11 cellular contexts compared by ENCODE assay signal in the genomic region with DNA sequence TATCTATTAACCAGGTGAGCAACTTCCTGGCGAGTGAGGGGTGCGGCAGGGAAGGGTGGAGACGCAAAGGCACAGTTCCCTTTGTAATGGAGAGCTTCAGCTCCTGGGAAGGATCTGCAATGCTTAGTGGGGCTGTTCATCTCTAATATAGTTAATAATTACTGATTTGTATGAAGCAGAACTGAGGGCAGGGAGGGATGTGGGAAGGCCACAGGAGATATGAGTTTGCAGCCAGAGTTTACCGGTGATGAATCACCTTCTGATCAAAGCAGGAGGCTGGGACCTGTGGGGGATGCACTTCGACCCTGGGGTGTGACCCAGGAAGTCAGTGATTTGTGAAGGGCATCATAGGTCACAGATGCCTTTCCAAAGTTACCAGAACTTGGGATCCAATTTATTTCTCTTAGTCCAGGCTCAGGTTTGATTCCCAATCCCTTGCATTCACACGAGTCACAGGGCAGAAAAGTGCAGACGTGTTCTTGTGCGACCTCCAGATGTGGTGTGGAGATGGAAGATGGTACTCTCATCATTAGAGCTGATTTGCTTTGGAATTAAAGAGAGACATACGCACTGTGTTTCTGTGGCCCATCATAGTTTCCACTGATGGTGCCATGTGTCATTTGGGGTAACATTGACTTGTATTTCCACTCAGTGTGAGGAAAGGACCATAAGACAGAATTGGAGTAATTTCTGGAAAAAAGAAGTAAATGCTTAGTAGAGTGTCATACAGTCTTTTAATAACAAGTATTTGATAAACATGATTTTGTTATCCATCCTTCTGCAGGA. TPM values are rescaled to one million over a fixed set of nuclear protein-coding genes. Genes with fewer than 3 reads are reported as not detected.
A peak's percentile ranks its signal among the peaks of the same experiment; 100 is the strongest.
DNase-seq lines count a peak whose midpoint lies in the region; ATAC-seq and TF ChIP-seq lines count a peak whose summit lies in the region.
"Had no signal": no experiment of that assay in that cellular context is flagged by ENCODE, and none has a peak within 500 bp of the region (broad histone marks: within the 10 kb centered on the region; RNA-seq: fewer than 3 reads in every experiment).

No MANE protein-coding gene starts in this region.

- no peak for DNase-seq in osteocyte (ENCODE audit: extremely low spot score, unreplicated experiment)
- DNase-seq in medulla oblongata (ENCODE audit: extremely low spot score): no peak
- DNase-seq in tibial artery: no peak
- DNase-seq: H7; NK-92 treated with Interleukin-12 subunit alpha and Interleukin-12 subunit beta, amount 100 ng/mL, for 24 hours; testis had no signal

- H3K27ac ChIP-seq in tibial artery: no peak overlapping the region
- H3K27ac ChIP-seq: testis had no signal

- H3K36me3 ChIP-seq in tibial artery: no peaks in the 10 kb centered on the region

- H3K27me3 Mint-ChIP-seq in activated T-helper 17 cell treated with anti-CD3 and anti-CD28 coated beads, Interleukin-2, amount 50 U/mL, for 72 hours: no peaks in the 10 kb centered on the region
- no peaks in the 10 kb centered on the region for H3K27me3 Mint-ChIP-seq in osteocyte (ENCODE audit: unreplicated experiment)

- peaks cover 34% of the 10 kb centered on the region for H3K4me1 Mint-ChIP-seq in activated T-helper 17 cell treated with anti-CD3 and anti-CD28 coated beads, Interleukin-2, amount 50 U/mL, for 72 hours
- peaks cover 35% of the 10 kb centered on the region for H3K4me1 Mint-ChIP-seq in osteocyte (ENCODE audit: unreplicated experiment)

- H3K4me3 Mint-ChIP-seq in activated T-helper 17 cell treated with anti-CD3 and anti-CD28 coated beads, Interleukin-2, amount 50 U/mL, for 72 hours: peak overlapping the region; percentile 53
- H3K4me3 Mint-ChIP-seq in osteocyte (ENCODE audit: unreplicated experiment): no peak overlapping the region

- peaks cover 0 to 69% (median 50%) of the 10 kb centered on the region in 4 donors for H3K4me1 ChIP-seq in tibial artery

- H3K4me3 ChIP-seq in tibial artery: no peak overlapping the region
- H3K4me3 ChIP-seq: testis had no signal

- no peak for TF ChIP-seq POLR2A in GM18505 (IDR thresholded peaks at IDR 0.05; ENCODE audit: borderline replicate concordance, extremely low read depth, insufficient read depth, insufficient read length)

- no peaks in the 10 kb centered on the region for H3K9me3 Mint-ChIP-seq in activated T-helper 17 cell treated with anti-CD3 and anti-CD28 coated beads, Interleukin-2, amount 50 U/mL, for 72 hours
- no peaks in the 10 kb centered on the region for H3K9me3 Mint-ChIP-seq in osteocyte (ENCODE audit: unreplicated experiment)

- H3K27ac Mint-ChIP-seq in activated T-helper 17 cell treated with anti-CD3 and anti-CD28 coated beads, Interleukin-2, amount 50 U/mL, for 72 hours: peak overlapping the region; percentile 89
- H3K27ac Mint-ChIP-seq in osteocyte (ENCODE audit: unreplicated experiment): peak overlapping the region; percentile 3

- intact Hi-C loops in tibial artery (cut with DNase I; ENCODE audit: low total_unique reads): no loop called here

- H3K9me3 ChIP-seq in tibial artery: no peaks in the 10 kb centered on the region
- H3K9me3 ChIP-seq: testis had no signal

- TF ChIP-seq CTCF in osteocyte (IDR thresholded peaks at IDR 0.05) (no peak), tibial artery (IDR thresholded peaks at IDR 0.05) (no peak)

- ATAC-seq in GM18505 (IDR thresholded peaks at IDR 0.05; ENCODE audit: unreplicated experiment): peak; percentile 36
- peak; percentile 38 for ATAC-seq in HG02588 (IDR thresholded peaks at IDR 0.05; ENCODE audit: unreplicated experiment)
- peak; percentile 60 for ATAC-seq in activated T-helper 17 cell treated with anti-CD3 and anti-CD28 coated beads, Interleukin-2, amount 50 U/mL, for 72 hours (replicated peaks)
- no peak for ATAC-seq in GM21390 (IDR thresholded peaks at IDR 0.05; ENCODE audit: unreplicated experiment)
- ATAC-seq in HG03135 (IDR thresholded peaks at IDR 0.05; ENCODE audit: unreplicated experiment): no peak

- H3K27me3 ChIP-seq in tibial artery: no peaks in the 10 kb centered on the region
- H3K27me3 ChIP-seq: testis had no signal

- no peaks in the 10 kb centered on the region for H3K36me3 Mint-ChIP-seq in activated T-helper 17 cell treated with anti-CD3 and anti-CD28 coated beads, Interleukin-2, amount 50 U/mL, for 72 hours (ENCODE audit: low read depth)
- H3K36me3 Mint-ChIP-seq in osteocyte (ENCODE audit: unreplicated experiment): no peaks in the 10 kb centered on the region

RNA-seq across cellular contexts. Expression of a gene that starts 55.0 kb away (rescaled TPM):
- total RNA-seq in activated T-helper 17 cell treated with anti-CD3 and anti-CD28 coated beads, Interleukin-2, amount 50 U/mL, for 72 hours: 10 to 100 TPM; 14.7 to 15.3 TPM
- 13.9 and 14.6 TPM in 2 replicates for total RNA-seq in osteocyte

Comparison
In these comparisons a context has a peak if more than half of its experiments do, and no peak if none do; other contexts are left out.
1. ATAC-seq: peak in GM18505 (single experiment), HG02588 (single experiment) and activated T-helper 17 cell treated with anti-CD3 and anti-CD28 coated beads, Interleukin-2, amount 50 U/mL, for 72 hours (single experiment); none in GM21390 (single experiment) and HG03135 (single experiment).